Comparison of ENCODE assay signal across 10 cellular contexts in the genomic region with DNA sequence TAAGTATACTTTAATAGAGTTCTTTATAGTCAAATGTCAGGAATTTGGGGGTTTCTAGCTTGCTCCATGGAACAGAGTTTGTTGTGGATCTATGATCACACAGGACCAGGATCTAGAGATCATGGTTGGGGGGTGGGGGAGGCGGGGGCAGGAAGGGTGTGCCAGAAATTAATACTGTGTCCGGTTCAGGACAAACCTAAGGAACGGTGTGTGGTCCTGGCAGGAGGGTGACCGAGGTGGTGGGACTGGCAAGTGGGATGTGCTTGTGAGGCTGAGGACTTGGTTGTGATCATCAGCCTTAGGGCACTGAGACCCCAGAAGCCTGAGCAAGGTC. TPM values are rescaled to one million over a fixed set of nuclear protein-coding genes. Genes with fewer than 3 reads are reported as not detected.
DNase-seq lines count a peak whose midpoint lies in the region; ATAC-seq, FAIRE-seq and TF ChIP-seq lines count a peak whose summit lies in the region.
"Had no signal": no experiment of that assay in that cellular context is flagged by ENCODE, and none has a peak within 500 bp of the region (broad histone marks: within the 10 kb centered on the region; RNA-seq: fewer than 3 reads in every experiment).

No MANE protein-coding gene starts in this region.

- 39 to 67% methylated on average over 4 of the region's 4 CpGs for WGBS in upper lobe of left lung, 2 donors
- 23 to 54% (median 32%) methylated on average over 4 of the region's 4 CpGs for WGBS in small intestine, 3 donors

- no peaks in the 10 kb centered on the region for H3K4me1 ChIP-seq in right atrium auricular region
- no peaks in the 10 kb centered on the region for H3K4me1 ChIP-seq in breast epithelium
- H3K4me1 ChIP-seq in mucosa of stomach (ENCODE audit: control insufficient read depth, insufficient read depth, low read length): no peaks in the 10 kb centered on the region
- H3K4me1 ChIP-seq in upper lobe of left lung: peaks cover 4 to 9% (median 6%) of the 10 kb centered on the region in 4 donors
- peaks cover 0 to 3% of the 10 kb centered on the region in 2 donors for H3K4me1 ChIP-seq in small intestine (ENCODE audit: control insufficient read depth in 2 of 2, insufficient read depth in 1 of 2, low read depth in 1 of 2, low read length in 1 of 2)

- no peaks in the 10 kb centered on the region for H3K36me3 ChIP-seq in right atrium auricular region
- H3K36me3 ChIP-seq in breast epithelium: no peaks in the 10 kb centered on the region
- H3K36me3 ChIP-seq in mucosa of stomach (ENCODE audit: control insufficient read depth, insufficient read depth, low read length): no peaks in the 10 kb centered on the region
- no peaks in the 10 kb centered on the region for H3K36me3 ChIP-seq in upper lobe of left lung
- no peaks in the 10 kb centered on the region for H3K36me3 ChIP-seq in small intestine (ENCODE audit: control insufficient read depth in 2 of 2, insufficient read depth in 2 of 2, low read length in 2 of 2)

- H3K27ac ChIP-seq in right atrium auricular region (no peak overlapping the region), breast epithelium (peak overlapping the region; percentile 77 to 83), upper lobe of left lung (peak overlapping the region in 2 of 4 donors; percentile 80 to 88), small intestine (ENCODE audit: low read depth in 1 of 2, low read length in 1 of 2) (no peak overlapping the region)

- peak overlapping the region; percentile 77 for H3K9ac ChIP-seq in mucosa of stomach (ENCODE audit: low read length)

- TF ChIP-seq CTCF in right atrium auricular region (IDR thresholded peaks at IDR 0.05): no peak
- TF ChIP-seq CTCF in breast epithelium (IDR thresholded peaks at IDR 0.05): no peak
- no peak for TF ChIP-seq CTCF in upper lobe of left lung (IDR thresholded peaks at IDR 0.05)

- no peak for FAIRE-seq in small intestine (lab: Jason Lieb, UNC)

- intact Hi-C loops in Right ventricle myocardium inferior (cut with DNase I) (no loop called here), breast epithelium (cut with DNase I; ENCODE audit: low total_unique reads) (no loop called here)

- H3K9me3 ChIP-seq in right atrium auricular region (no peaks in the 10 kb centered on the region), breast epithelium (no peaks in the 10 kb centered on the region), mucosa of stomach (ENCODE audit: control insufficient read depth, low read length) (no peaks in the 10 kb centered on the region), upper lobe of left lung (no peaks in the 10 kb centered on the region), small intestine (ENCODE audit: control insufficient read depth, low read depth) (no peaks in the 10 kb centered on the region)

- TF ChIP-seq POLR2A in breast epithelium (IDR thresholded peaks at IDR 0.05) (no peak), upper lobe of left lung (IDR thresholded peaks at IDR 0.05) (no peak), GM18505 (IDR thresholded peaks at IDR 0.05; ENCODE audit: borderline replicate concordance, extremely low read depth, insufficient read depth, insufficient read length) (no peak)

- H3K4me3 ChIP-seq in right atrium auricular region (peak overlapping the region in 1 of 2 donors; percentile 53), breast epithelium (peak overlapping the region; percentile 49 to 68 (median 53)), mucosa of stomach (ENCODE audit: low read length) (peak overlapping the region; percentile 64), upper lobe of left lung (peak overlapping the region in 3 of 4 donors; percentile 48 to 61 (median 60)), small intestine (ENCODE audit: low read depth in 1 of 2, low read length in 2 of 2) (no peak overlapping the region)

- TF ChIP-seq EP300 in upper lobe of left lung (IDR thresholded peaks at IDR 0.05): no peak

- ATAC-seq in Right ventricle myocardium inferior: peak; percentile 17
- peak; percentile 24 to 38 for ATAC-seq in upper lobe of left lung (ENCODE audit: low FRiP score in 2 of 2)
- no peak for ATAC-seq in GM18505 (IDR thresholded peaks at IDR 0.05; ENCODE audit: unreplicated experiment)

- DNase-seq in Right ventricle myocardium inferior (ENCODE audit: missing footprints): no peak
- no peak for DNase-seq in right atrium auricular region (ENCODE audit: low spot score)
- DNase-seq in breast epithelium (ENCODE audit: low spot score in 2 of 2): no peak
- DNase-seq in upper lobe of left lung: peak in 1 of 2 donors; percentile 22
- DNase-seq in D341Med (ENCODE audit: low spot score): no peak
- DNase-seq in small intestine: no peak

- H3K27me3 ChIP-seq in right atrium auricular region: no peaks in the 10 kb centered on the region
- H3K27me3 ChIP-seq in breast epithelium: no peaks in the 10 kb centered on the region
- no peaks in the 10 kb centered on the region for H3K27me3 ChIP-seq in mucosa of stomach (ENCODE audit: control insufficient read depth, insufficient read depth, low read length)
- no peaks in the 10 kb centered on the region for H3K27me3 ChIP-seq in upper lobe of left lung
- H3K27me3 ChIP-seq in small intestine (ENCODE audit: control insufficient read depth in 2 of 2, insufficient read depth in 2 of 2, low read length in 2 of 2): no peaks in the 10 kb centered on the region

RNA-seq across cellular contexts. Expression of a gene that starts 27.9 kb away (rescaled TPM):
- total RNA-seq in Right ventricle myocardium inferior (not detected), right atrium auricular region (not detected), breast epithelium (not detected), upper lobe of left lung (1 to 10 TPM in 1 of 6 donors, under 1 TPM in 4, not detected in 1; 0.46 to 2.0 (median 0.57) TPM)
- not detected for polyA plus RNA-seq in small intestine
- total RNA-seq: activated CD8-positive, alpha-beta memory T cell treated with anti-CD3 and anti-CD28 coated beads for 36 hours had no signal
- polyA plus RNA-seq: BJ had no signal

RNA-seq across cellular contexts. Expression of a gene that starts 41.0 kb away (rescaled TPM):
- not detected for total RNA-seq in Right ventricle myocardium inferior
- total RNA-seq in right atrium auricular region: not detected
- total RNA-seq in breast epithelium: not detected
- not detected for total RNA-seq in upper lobe of left lung
- not detected for polyA plus RNA-seq in small intestine
- total RNA-seq: activated CD8-positive, alpha-beta memory T cell treated with anti-CD3 and anti-CD28 coated beads for 36 hours had no signal
- polyA plus RNA-seq: BJ had no signal

Comparison
In these comparisons a context has a peak if more than half of its experiments do, and no peak if none do; other contexts are left out.
1. H3K27ac ChIP-seq: peak in breast epithelium (2 of 2); none in right atrium auricular region (0 of 2) and small intestine (0 of 2).
2. H3K4me3 ChIP-seq: peak in breast epithelium (3 of 3), mucosa of stomach (single experiment) and upper lobe of left lung (3 of 4); none in small intestine (0 of 2).